Comparison of ENCODE assay signal across 16 cellular contexts in genomic region chr14:95386536-95386935, GRCh38.
"Had no signal": no experiment of that assay in that cellular context is flagged by ENCODE, and none has a peak within 500 bp of the region (broad histone marks: within the 10 kb centered on the region; RNA-seq: fewer than 3 reads in every experiment).

No MANE protein-coding gene starts in this region.

- H3K36me3 Mint-ChIP-seq: natural killer cell, neural progenitor cell had no signal

- H3K27me3 ChIP-seq: foreskin keratinocyte, neural progenitor cell, ovary, uterus had no signal

- H3K27ac Mint-ChIP-seq: natural killer cell had no signal

- ATAC-seq: foreskin keratinocyte, natural killer cell, right cardiac atrium had no signal

- H3K9me3 ChIP-seq: ovary, uterus had no signal

- DNase-seq: effector memory CD4-positive, alpha-beta T cell; foreskin keratinocyte; kidney glomerular epithelial cell; mammary epithelial cell; natural killer cell; nucleus accumbens; ovary; right cardiac atrium; stimulated activated CD4-positive, alpha-beta T cell treated with anti-CD3 and anti-CD28 coated beads, Interleukin-2, amount 100 ng/mL, for 48 hours; stimulated activated naive CD4-positive, alpha-beta T cell treated with Interleukin-2 at 50 U/mL for 16 hours; trophoblast cell; uterus had no signal

- H3K4me1 Mint-ChIP-seq: natural killer cell had no signal

- H3K36me3 ChIP-seq: esophagus muscularis mucosa, neural progenitor cell, ovary, uterus had no signal

- H3K4me3 ChIP-seq: esophagus muscularis mucosa, neural progenitor cell, ovary, smooth muscle cell, uterus had no signal

- H3K4me3 Mint-ChIP-seq: natural killer cell, neural progenitor cell had no signal

- H3K4me1 ChIP-seq: foreskin keratinocyte, neural progenitor cell, uterus had no signal

- H3K27ac ChIP-seq: epithelial cell of prostate, esophagus muscularis mucosa, foreskin keratinocyte, neural progenitor cell, ovary, uterus had no signal

- H3K9me3 Mint-ChIP-seq: natural killer cell had no signal
